12 cellular contexts compared by ENCODE assay signal in genomic region chr11:108663154-108663877, GRCh38. TPM values are rescaled to one million over a fixed set of nuclear protein-coding genes. Genes with fewer than 3 reads are reported as not detected.
A peak's percentile ranks its signal among the peaks of the same experiment; 100 is the strongest.
DNase-seq lines count a peak whose midpoint lies in the region; ATAC-seq and TF ChIP-seq lines count a peak whose summit lies in the region.
"Had no signal": no experiment of that assay in that cellular context is flagged by ENCODE, and none has a peak within 500 bp of the region (broad histone marks: within the 10 kb centered on the region; RNA-seq: fewer than 3 reads in every experiment).

No MANE protein-coding gene starts in this region.

- H3K36me3 ChIP-seq in mammary epithelial cell (ENCODE audit: insufficient read depth, low read length), result peaks cover 2% of the 10 kb centered on the region

- no peaks in the 10 kb centered on the region for H4K20me1 ChIP-seq in mammary epithelial cell (ENCODE audit: insufficient read depth, low read length)

- BruUV-seq in mammary epithelial cell (replicated peaks; lab: Mats Ljungman, UMichigan) (no TSS peak), MCF 10A (replicated peaks; lab: Mats Ljungman, UMichigan) (no TSS peak)

- no peak overlapping the region for H3K27ac ChIP-seq in mammary epithelial cell (ENCODE audit: insufficient read depth, low read depth, low read length)

- in situ Hi-C loops in mammary epithelial cell (cut with MboI; ENCODE audit: low sequenced_read_pairs in 2 of 2), result loop anchor here (25.0 kb wide), 2 partner anchors 451 to 551 kb away; partner anchors contain the start of genes ATM (in 2 of the 2), NPAT (in 2 of the 2) and ACAT1 (in 1 of the 2)

- CTCF ChIA-PET in mammary epithelial cell (lab: Charles Lee; ENCODE audit: low non-redundant PET) (no interaction called here), MCF 10A (lab: Yijun Ruan, JAX) (interaction anchor here (0.6 to 2.8 kb wide), 6 partner anchors 7 to 275 kb away, joined by 3 to 13 read pairs (median 4); no protein-coding TSS in a partner anchor)

- no peak overlapping the region for H3K27ac Mint-ChIP-seq in MCF 10A (ENCODE audit: low read depth, unreplicated experiment)

- peaks cover 11% of the 10 kb centered on the region for H3K4me1 ChIP-seq in mammary epithelial cell (ENCODE audit: insufficient read depth, low read length)

- H3K9ac ChIP-seq in mammary epithelial cell (ENCODE audit: insufficient read depth, low read length), result no peak overlapping the region

- H3K36me3 Mint-ChIP-seq in MCF 10A (ENCODE audit: insufficient read depth, unreplicated experiment), result peaks cover 5% of the 10 kb centered on the region

- peaks cover 34% of the 10 kb centered on the region for H3K79me2 ChIP-seq in mammary epithelial cell (ENCODE audit: insufficient read depth, low read length)

- no peak overlapping the region for H3K4me3 Mint-ChIP-seq in MCF 10A (ENCODE audit: unreplicated experiment)

- no peak overlapping the region for H3K4me3 ChIP-seq in mammary epithelial cell (replicated peaks in 1 of 3; ENCODE audit: insufficient read depth in 1 of 3, low read depth in 2 of 3, low read length in 3 of 3)
- H3K4me3 ChIP-seq: HAP-1 had no signal

- TF ChIP-seq CTCF in mammary epithelial cell (conservative IDR thresholded peaks at IDR 0.05 in 1 of 2, IDR thresholded peaks at IDR 0.05 in 1 of 2; ENCODE audit: extremely low read depth in 1 of 2, insufficient read depth in 1 of 2, low read depth in 1 of 2, low read length in 2 of 2) (no peak), MCF 10A (IDR thresholded peaks at IDR 0.05; ENCODE audit: unreplicated experiment) (no peak)

- no peaks in the 10 kb centered on the region for H3K9me3 Mint-ChIP-seq in MCF 10A (ENCODE audit: unreplicated experiment)

- H3K4me2 ChIP-seq in mammary epithelial cell (ENCODE audit: insufficient read depth, low read depth, low read length), result no peak overlapping the region

- dilution Hi-C loops in mammary epithelial cell (cut with HindIII; ENCODE audit: low sequenced_read_pairs), result no loop called here

- no peaks in the 10 kb centered on the region for H3K9me3 ChIP-seq in mammary epithelial cell (replicated peaks; ENCODE audit: insufficient read depth, low read length)
- H3K9me3 ChIP-seq: HAP-1 had no signal

- ATAC-seq in HG02571 (IDR thresholded peaks at IDR 0.05; ENCODE audit: unreplicated experiment), result peak; percentile 27
- peak; percentile 49 for ATAC-seq in HG03460 (IDR thresholded peaks at IDR 0.05; ENCODE audit: unreplicated experiment)
- ATAC-seq in Right ventricle myocardium inferior, result no peak

- intact Hi-C loops in mammary epithelial cell (cut with micrococcal nuclease) (no loop called here), MCF 10A (cut with micrococcal nuclease) (no loop called here), Right ventricle myocardium inferior (cut with DNase I) (no loop called here)

- DNase-seq in mammary epithelial cell (no peak), MCF 10A (ENCODE audit: unreplicated experiment) (no peak), renal cortical epithelial cell (ENCODE audit: low read depth) (peak; percentile 14), epidermal melanocyte (ENCODE audit: insufficient read length, low spot score) (no peak), Right ventricle myocardium inferior (ENCODE audit: missing footprints) (no peak)
- DNase-seq in stimulated activated CD4-positive, alpha-beta T cell treated with anti-CD3 and anti-CD28 coated beads, Interleukin-4, amount 100 ng/mL, for 4 hours, result no peak
- DNase-seq: 8988T; effector CD4-positive, alpha-beta T cell; NCI-H748 treated with DMSO at 0.1 percent for 48 hours had no signal

- H3K4me1 Mint-ChIP-seq in MCF 10A (ENCODE audit: insufficient read depth, unreplicated experiment), result peaks cover 17% of the 10 kb centered on the region

- peak overlapping the region; percentile 17 for H2AFZ ChIP-seq in mammary epithelial cell (ENCODE audit: low read depth, low read length)

- H3K27me3 ChIP-seq in mammary epithelial cell (ENCODE audit: insufficient read depth, low read length), result no peaks in the 10 kb centered on the region

- WGBS in mammary epithelial cell (ENCODE audit: low coverage, missing lambda C conversion rate), result 85% methylated on average over 5 of the region's 5 CpGs

- POLR2A ChIA-PET in MCF 10A (lab: Yijun Ruan, JAX), result interaction anchor here (1.4 kb wide), 1 partner anchor 1281 kb away, joined by 5 read pairs; no protein-coding TSS in a partner anchor

- H3K27me3 Mint-ChIP-seq in MCF 10A (ENCODE audit: insufficient read depth, unreplicated experiment), result no peaks in the 10 kb centered on the region

RNA-seq across cellular contexts. Expression of gene DDX10, which starts 1.6 kb away (rescaled TPM):
- total RNA-seq in mammary epithelial cell, result 10 to 100 TPM; 12.8 to 32.1 TPM
- 24.1 TPM for polyA plus RNA-seq in mammary epithelial cell
- polyA minus RNA-seq in mammary epithelial cell, result 16.8 TPM
- total RNA-seq in MCF 10A (2022), result 94.4 and 113 TPM in 2 replicates
- 13.2 and 29.4 TPM in 2 replicates for total RNA-seq in renal cortical epithelial cell
- 12.2 TPM for total RNA-seq in Right ventricle myocardium inferior
